Comparison of ENCODE assay signal across 8 cellular contexts in genomic region chr2:191501390-191502168, GRCh38.
DNase-seq lines count a peak whose midpoint lies in the region; ATAC-seq and TF ChIP-seq lines count a peak whose summit lies in the region.

No MANE protein-coding gene starts in this region.

- H3K4me3 Mint-ChIP-seq in Caco-2 (ENCODE audit: unreplicated experiment) = no peak overlapping the region

- peaks cover 1% of the 10 kb centered on the region for H3K9me3 Mint-ChIP-seq in Caco-2 (ENCODE audit: unreplicated experiment)

- POLR2A ChIA-PET in Caco-2 (lab: Charles Lee) = no interaction called here

- CTCF ChIA-PET in Caco-2 (lab: Charles Lee) = interaction anchor here (0.5 to 1.7 kb wide), 6 partner anchors 13 to 449 kb away, joined by 3 to 6 read pairs (median 3); no protein-coding TSS in a partner anchor

- H2AFZ ChIP-seq in osteoblast (ENCODE audit: low read length) = peak overlapping the region; percentile 91

- no peaks in the 10 kb centered on the region for H3K79me2 ChIP-seq in osteoblast (ENCODE audit: insufficient read depth, low read length)

- H3K36me3 Mint-ChIP-seq in Caco-2 (ENCODE audit: insufficient read depth, unreplicated experiment) = no peaks in the 10 kb centered on the region

- H3K27me3 ChIP-seq in Caco-2 (replicated peaks; ENCODE audit: control insufficient read depth, insufficient read depth, low read length) (no peaks in the 10 kb centered on the region), osteoblast (ENCODE audit: insufficient read depth, low read length) (no peaks in the 10 kb centered on the region)

- DNase-seq in Caco-2 = peak in 1 of 2 experiments; percentile 34
- DNase-seq in NCI-H2227 (lab: John Stamatoyannopoulos, UW; ENCODE audit: unreplicated experiment) = peak; percentile 51
- peak; percentile 56 for DNase-seq in epithelial cell of esophagus (ENCODE audit: low read depth)
- peak; percentile 64 for DNase-seq in osteoblast (ENCODE audit: insufficient read length, low spot score, missing footprints)
- no peak for DNase-seq in C1 segment of cervical spinal cord (lab: John Stamatoyannopoulos, UW)
- DNase-seq in HuH-7.5 (ENCODE audit: low spot score) = no peak
- DNase-seq in stimulated activated CD4-positive, alpha-beta T cell treated with anti-CD3 and anti-CD28 coated beads, Interleukin-1b, Interleukin-23, amount 100 ng/mL, for 48 hours = no peak

- intact Hi-C loops in Caco-2 (cut with micrococcal nuclease; ENCODE audit: unreplicated experiment) = loop anchor here (1.0 to 5.0 kb wide), 10 partner anchors 23 to 449 kb away; partner anchors contain the start of gene MYO1B

- peak overlapping the region; percentile 59 for H3K27ac ChIP-seq in osteoblast (ENCODE audit: low read depth, low read length)

- H3K9me3 ChIP-seq in Caco-2 (peaks cover 2% of the 10 kb centered on the region; the same call in 1 of the 2 replicates), osteoblast (ENCODE audit: low read depth, low read length) (no peaks in the 10 kb centered on the region)

- H3K4me1 Mint-ChIP-seq in Caco-2 (ENCODE audit: low read depth, unreplicated experiment) = no peaks in the 10 kb centered on the region

- TF ChIP-seq CTCF in Caco-2 (IDR thresholded peaks at IDR 0.05; ENCODE audit: insufficient read depth in 1 of 2, low read depth in 1 of 2, low read length in 1 of 2, severe bottlenecking in 1 of 2, unreplicated experiment in 1 of 2) = peak; percentile 44 to 45
- peak; percentile 59 for TF ChIP-seq CTCF in epithelial cell of esophagus (IDR thresholded peaks at IDR 0.05; ENCODE audit: insufficient read depth, low read depth, low read length, missing control alignments)
- peak; percentile 76 for TF ChIP-seq CTCF in osteoblast (IDR thresholded peaks at IDR 0.05; ENCODE audit: extremely low read depth, low read depth, low read length)

- peak overlapping the region; percentile 62 for H3K4me2 ChIP-seq in osteoblast (ENCODE audit: insufficient read depth, low read length)

- BruUV-seq in Caco-2 (replicated peaks; lab: Mats Ljungman, UMichigan) = no TSS peak

- H3K4me1 ChIP-seq in Caco-2 (peaks cover 9% of the 10 kb centered on the region), osteoblast (ENCODE audit: insufficient read depth, low read length) (peaks cover 13% of the 10 kb centered on the region)

- H4K20me1 ChIP-seq in osteoblast (ENCODE audit: insufficient read depth, low read length) = no peaks in the 10 kb centered on the region

- H3K4me3 ChIP-seq in Caco-2 (ENCODE audit: low read depth, low read length) (no peak overlapping the region), epithelial cell of esophagus (ENCODE audit: low read length) (no peak overlapping the region), osteoblast (ENCODE audit: insufficient read depth, low read length) (peak overlapping the region; percentile 16)

- H3K27me3 Mint-ChIP-seq in Caco-2 (ENCODE audit: insufficient read depth, unreplicated experiment) = no peaks in the 10 kb centered on the region

- H3K36me3 ChIP-seq in Caco-2 (ENCODE audit: control insufficient read depth, insufficient read depth, low read length) = no peaks in the 10 kb centered on the region
- H3K36me3 ChIP-seq in osteoblast (ENCODE audit: insufficient read depth, low read length) = no peaks in the 10 kb centered on the region

- ATAC-seq in GM19467 (IDR thresholded peaks at IDR 0.05; ENCODE audit: unreplicated experiment) = no peak

- no peak overlapping the region for H3K27ac Mint-ChIP-seq in Caco-2 (ENCODE audit: unreplicated experiment)

Comparison
In these comparisons a context has a peak if more than half of its experiments do, and no peak if none do; other contexts are left out.
1. DNase-seq: peak in NCI-H2227 (single experiment), epithelial cell of esophagus (single experiment) and osteoblast (single experiment); none in C1 segment of cervical spinal cord (0 of 14), HuH-7.5 (single experiment) and stimulated activated CD4-positive, alpha-beta T cell treated with anti-CD3 and anti-CD28 coated beads, Interleukin-1b, Interleukin-23, amount 100 ng/mL, for 48 hours (single experiment).
2. Peak in every context shown above with its lines, with median percentiles within 50 percentile points of each other: CTCF ChIP-seq.